Comparison of ENCODE assay signal across 9 cellular contexts in genomic region chr10:25017247-25017590, GRCh38. TPM values are rescaled to one million over a fixed set of nuclear protein-coding genes. Genes with fewer than 3 reads are reported as not detected.
DNase-seq lines count a peak whose midpoint lies in the region; ATAC-seq and TF ChIP-seq lines count a peak whose summit lies in the region.
"Had no signal": no experiment of that assay in that cellular context is flagged by ENCODE, and none has a peak within 500 bp of the region (broad histone marks: within the 10 kb centered on the region; RNA-seq: fewer than 3 reads in every experiment).

No MANE protein-coding gene starts in this region.

- H3K36me3 Mint-ChIP-seq in CD4-positive, CD25-positive, alpha-beta regulatory T cell, result peaks cover 4% of the 10 kb centered on the region
- H3K36me3 Mint-ChIP-seq in activated CD8-positive, alpha-beta memory T cell treated with anti-CD3 and anti-CD28 coated beads, Interleukin-2, amount 10 ng/mL, durations not matched to agents 7 days and 5 days, result no peaks in the 10 kb centered on the region

- no peak for TF ChIP-seq CTCF in foreskin fibroblast (IDR thresholded peaks at IDR 0.05; ENCODE audit: low read depth, low read length)
- no peak for TF ChIP-seq CTCF in parathyroid adenoma (IDR thresholded peaks at IDR 0.05)

- H3K4me1 Mint-ChIP-seq in CD4-positive, CD25-positive, alpha-beta regulatory T cell, result peaks cover 7 to 24% (median 20%) of the 10 kb centered on the region in 4 donors
- H3K4me1 Mint-ChIP-seq in activated CD8-positive, alpha-beta memory T cell treated with anti-CD3 and anti-CD28 coated beads, Interleukin-2, amount 10 ng/mL, durations not matched to agents 7 days and 5 days, result peaks cover 17% of the 10 kb centered on the region

- H3K79me2 ChIP-seq in parathyroid adenoma, result no peaks in the 10 kb centered on the region

- H3K4me2 ChIP-seq in parathyroid adenoma (ENCODE audit: low read length), result peak overlapping the region; percentile 98

- DNase-seq in CD4-positive, CD25-positive, alpha-beta regulatory T cell, result peak in 1 of 3 donors; percentile 32
- DNase-seq in MG63, result no peak
- DNase-seq in activated CD8-positive, alpha-beta memory T cell treated with anti-CD3 and anti-CD28 coated beads, Interleukin-2, amount 10 ng/mL, durations not matched to agents 7 days and 5 days, result peak; percentile 46
- no peak for DNase-seq in foreskin fibroblast
- DNase-seq in HCEC 1CT, result no peak

- CTCF ChIA-PET in activated CD8-positive, alpha-beta memory T cell treated with anti-CD3 and anti-CD28 coated beads, Interleukin-2, amount 10 ng/mL, durations not matched to agents 7 days and 5 days (lab: Charles Lee), result no interaction called here

- H3K4me3 Mint-ChIP-seq in CD4-positive, CD25-positive, alpha-beta regulatory T cell, result peak overlapping the region; percentile 90 to 95 (median 93)
- peak overlapping the region; percentile 79 for H3K4me3 Mint-ChIP-seq in activated CD8-positive, alpha-beta memory T cell treated with anti-CD3 and anti-CD28 coated beads, Interleukin-2, amount 10 ng/mL, durations not matched to agents 7 days and 5 days

- peaks cover 0 to 2% (median 0%) of the 10 kb centered on the region in 7 donors for H3K9me3 Mint-ChIP-seq in CD4-positive, CD25-positive, alpha-beta regulatory T cell
- peaks cover 2% of the 10 kb centered on the region for H3K9me3 Mint-ChIP-seq in activated CD8-positive, alpha-beta memory T cell treated with anti-CD3 and anti-CD28 coated beads, Interleukin-2, amount 10 ng/mL, durations not matched to agents 7 days and 5 days (ENCODE audit: low read depth)

- H3K4me3 ChIP-seq in CD4-positive, CD25-positive, alpha-beta regulatory T cell (ENCODE audit: low read depth, low read length), result peak overlapping the region; percentile 94
- peak overlapping the region; percentile 60 for H3K4me3 ChIP-seq in MG63
- peak overlapping the region; percentile 58 to 88 for H3K4me3 ChIP-seq in foreskin fibroblast (ENCODE audit: low read depth in 1 of 2, low read length in 2 of 2)
- peak overlapping the region; percentile 60 for H3K4me3 ChIP-seq in parathyroid adenoma (ENCODE audit: low read depth, low read length)

- peaks cover 8% of the 10 kb centered on the region for H3K27me3 Mint-ChIP-seq in CD4-positive, CD25-positive, alpha-beta regulatory T cell
- H3K27me3 Mint-ChIP-seq in activated CD8-positive, alpha-beta memory T cell treated with anti-CD3 and anti-CD28 coated beads, Interleukin-2, amount 10 ng/mL, durations not matched to agents 7 days and 5 days, result no peaks in the 10 kb centered on the region

- H3K36me3 ChIP-seq in CD4-positive, CD25-positive, alpha-beta regulatory T cell (ENCODE audit: control insufficient read depth, insufficient read depth, low read length), result no peaks in the 10 kb centered on the region
- H3K36me3 ChIP-seq in MG63 (no peaks in the 10 kb centered on the region), parathyroid adenoma (ENCODE audit: control insufficient read depth, insufficient read depth, low read length) (no peaks in the 10 kb centered on the region)

- H3K27me3 ChIP-seq in CD4-positive, CD25-positive, alpha-beta regulatory T cell (ENCODE audit: control insufficient read depth, insufficient read depth, low read length), result no peaks in the 10 kb centered on the region
- H3K27me3 ChIP-seq in MG63, result no peaks in the 10 kb centered on the region
- no peaks in the 10 kb centered on the region for H3K27me3 ChIP-seq in parathyroid adenoma (ENCODE audit: control insufficient read depth, insufficient read depth, low read length)

- peak overlapping the region; percentile 70 for H2AFZ ChIP-seq in parathyroid adenoma

- H3K27ac ChIP-seq in CD4-positive, CD25-positive, alpha-beta regulatory T cell (ENCODE audit: insufficient read depth, low read length, poor library complexity, severe bottlenecking), result peak overlapping the region; percentile 80
- peak overlapping the region; percentile 86 for H3K27ac ChIP-seq in parathyroid adenoma

- no peak for ATAC-seq in CD4-positive, CD25-positive, alpha-beta regulatory T cell (ENCODE audit: low read depth in 2 of 2)
- ATAC-seq in GM19455 (IDR thresholded peaks at IDR 0.05; ENCODE audit: unreplicated experiment) (peak; percentile 1), HG02973 (IDR thresholded peaks at IDR 0.05; ENCODE audit: unreplicated experiment) (no peak)
- ATAC-seq in activated CD8-positive, alpha-beta memory T cell treated with anti-CD3 and anti-CD28 coated beads, Interleukin-2, amount 10 ng/mL, durations not matched to agents 7 days and 5 days, result no peak

- peak overlapping the region; percentile 70 for H3K9ac ChIP-seq in parathyroid adenoma

- H3K9me3 ChIP-seq in CD4-positive, CD25-positive, alpha-beta regulatory T cell (ENCODE audit: control insufficient read depth in 2 of 2, low read length in 2 of 2), result no peaks in the 10 kb centered on the region
- H3K9me3 ChIP-seq in MG63, result no peaks in the 10 kb centered on the region
- no peaks in the 10 kb centered on the region for H3K9me3 ChIP-seq in parathyroid adenoma (ENCODE audit: control insufficient read depth, low read length)

- peak overlapping the region; percentile 94 to 98 (median 95) for H3K27ac Mint-ChIP-seq in CD4-positive, CD25-positive, alpha-beta regulatory T cell
- peak overlapping the region; percentile 95 for H3K27ac Mint-ChIP-seq in activated CD8-positive, alpha-beta memory T cell treated with anti-CD3 and anti-CD28 coated beads, Interleukin-2, amount 10 ng/mL, durations not matched to agents 7 days and 5 days

- H3K4me1 ChIP-seq in CD4-positive, CD25-positive, alpha-beta regulatory T cell (ENCODE audit: control insufficient read depth, insufficient read depth, low read length, poor library complexity, severe bottlenecking), result peaks cover 21% of the 10 kb centered on the region
- peaks cover 8% of the 10 kb centered on the region for H3K4me1 ChIP-seq in parathyroid adenoma

RNA-seq across cellular contexts. Expression of gene THNSL1, which starts 0.8 kb away (rescaled TPM):
- total RNA-seq in CD4-positive, CD25-positive, alpha-beta regulatory T cell, result 0.94 TPM
- polyA plus RNA-seq in CD4-positive, CD25-positive, alpha-beta regulatory T cell, result 1 to 10 TPM; 2.9 to 6.3 (median 4.4) TPM
- 7.3 and 9.1 TPM in 2 replicates for total RNA-seq in MG63 (2014; rRNA removed; shearing (Covaris generic); ENCODE audit: low replicate concordance)
- total RNA-seq in activated CD8-positive, alpha-beta memory T cell treated with anti-CD3 and anti-CD28 coated beads, Interleukin-2, amount 10 ng/mL, durations not matched to agents 7 days and 5 days, result 1 to 10 TPM; 3.5 to 4.6 TPM

RNA-seq across cellular contexts. Expression of gene ENKUR, which starts 1.3 kb away (rescaled TPM):
- 2.3 TPM for total RNA-seq in CD4-positive, CD25-positive, alpha-beta regulatory T cell
- under 1 TPM in 1 of 4 donors, not detected in 3; 0.10 TPM for polyA plus RNA-seq in CD4-positive, CD25-positive, alpha-beta regulatory T cell
- not detected in 2 replicates for total RNA-seq in MG63 (2014; rRNA removed; shearing (Covaris generic); ENCODE audit: low replicate concordance)
- not detected for total RNA-seq in activated CD8-positive, alpha-beta memory T cell treated with anti-CD3 and anti-CD28 coated beads, Interleukin-2, amount 10 ng/mL, durations not matched to agents 7 days and 5 days
- total RNA-seq: LHCN-M2 had no signal
